8 cellular contexts compared by ENCODE assay signal in the genomic region with DNA sequence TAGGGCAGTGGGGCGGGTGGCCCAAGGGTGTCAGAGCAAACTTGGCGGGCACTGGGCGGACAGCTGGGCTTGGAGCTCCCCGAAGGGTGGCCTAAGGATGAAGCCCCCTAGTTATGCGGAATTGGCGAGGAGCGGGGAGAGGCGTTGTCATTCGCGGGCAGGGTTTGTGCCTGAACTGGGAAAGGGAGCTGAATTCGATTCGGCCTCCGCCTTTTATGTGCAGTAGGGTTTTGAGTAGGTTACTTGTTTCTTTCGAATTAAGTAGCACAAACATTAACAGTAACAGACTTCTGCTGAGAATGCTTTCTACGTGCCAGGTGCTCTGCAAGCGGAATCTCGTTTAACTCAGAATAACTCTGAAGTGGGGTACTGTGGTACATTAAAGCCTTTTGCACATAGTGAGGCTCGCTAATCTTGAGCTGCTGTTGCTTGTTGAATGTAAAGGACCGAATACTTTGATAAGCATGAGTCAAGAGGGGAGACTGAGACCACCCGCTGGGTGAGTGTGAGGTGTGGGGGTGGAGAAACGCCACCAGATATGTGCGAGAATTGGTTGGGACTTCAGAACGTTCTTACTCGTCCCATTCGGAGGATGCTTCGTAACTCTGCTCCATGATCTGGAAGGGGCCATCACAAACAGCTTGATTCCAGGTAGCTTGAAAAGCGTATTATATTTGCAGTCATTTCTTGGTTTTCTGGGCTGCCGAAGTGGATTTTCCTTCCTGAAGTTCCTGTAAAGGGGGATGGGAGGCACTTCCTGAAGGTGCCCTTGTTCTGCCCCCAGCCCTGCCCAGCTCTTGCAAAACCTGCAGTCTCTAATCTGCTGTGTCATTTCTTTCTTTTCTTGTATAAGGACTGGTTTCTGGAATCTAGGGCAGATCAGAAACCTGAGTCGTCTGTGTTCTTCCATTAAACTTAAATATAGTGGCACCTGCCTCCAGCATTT.
DNase-seq lines count a peak whose midpoint lies in the region; ATAC-seq and TF ChIP-seq lines count a peak whose summit lies in the region.

No MANE protein-coding gene starts in this region.

- peak; percentile 19 for DNase-seq in stimulated activated CD4-positive, alpha-beta T cell treated with anti-CD3 and anti-CD28 coated beads, Interleukin-4, amount 100 ng/mL, for 1 hour
- DNase-seq in stimulated activated CD4-positive, alpha-beta T cell treated with anti-CD3 and anti-CD28 coated beads, Interleukin-12 subunit alpha, Interleukin-12 subunit beta, amount 100 ng/mL, for 4 hours, result no peak
- DNase-seq in SK-N-MC (ENCODE audit: low read depth, low spot score), result no peak
- DNase-seq in nephron progenitor cell, result no peak

- H3K4me1 ChIP-seq in endocrine pancreas (ENCODE audit: control insufficient read depth, insufficient read depth, low read length), result no peaks in the 10 kb centered on the region

- ATAC-seq in GM21360 (IDR thresholded peaks at IDR 0.05; ENCODE audit: unreplicated experiment), result no peak
- ATAC-seq in HG03280 (IDR thresholded peaks at IDR 0.05; ENCODE audit: unreplicated experiment), result no peak
- no peak for ATAC-seq in HG02981 (IDR thresholded peaks at IDR 0.05; ENCODE audit: unreplicated experiment)

- peaks cover 25% of the 10 kb centered on the region for H3K36me3 Mint-ChIP-seq in nephron progenitor cell (ENCODE audit: low read depth)

- peaks cover 25% of the 10 kb centered on the region for H3K4me1 Mint-ChIP-seq in nephron progenitor cell

- no peaks in the 10 kb centered on the region for H3K9me3 Mint-ChIP-seq in nephron progenitor cell

- TF ChIP-seq CTCF in nephron progenitor cell (IDR thresholded peaks at IDR 0.05), result no peak

- H3K9ac ChIP-seq in SK-N-MC (ENCODE audit: insufficient read length) (peak overlapping the region; percentile 97), endocrine pancreas (ENCODE audit: control insufficient read depth, insufficient read depth, low read length) (peak overlapping the region; percentile 90)

- H3K9me3 ChIP-seq in SK-N-MC (ENCODE audit: low read depth, low read length) (no peaks in the 10 kb centered on the region), endocrine pancreas (ENCODE audit: control insufficient read depth, low read length) (no peaks in the 10 kb centered on the region)

- H3K36me3 ChIP-seq in SK-N-MC (ENCODE audit: insufficient read depth, low read length), result peaks cover 39% of the 10 kb centered on the region
- peaks cover 3% of the 10 kb centered on the region for H3K36me3 ChIP-seq in endocrine pancreas (ENCODE audit: control insufficient read depth, insufficient read depth, low read length)

- H3K27ac ChIP-seq in SK-N-MC, result peak overlapping the region; percentile 76; the same call in 1 of the 2 replicates

- H3K27ac Mint-ChIP-seq in nephron progenitor cell, result peak overlapping the region; percentile 99

- peak overlapping the region; percentile 99 for H3K4me3 ChIP-seq in SK-N-MC
- H3K4me3 ChIP-seq in endocrine pancreas (ENCODE audit: control insufficient read depth, insufficient read depth, low read length), result peak overlapping the region; percentile 87

- H3K4me3 Mint-ChIP-seq in nephron progenitor cell, result peak overlapping the region; percentile 99

- H3K27me3 ChIP-seq in endocrine pancreas (ENCODE audit: control insufficient read depth, insufficient read depth, low read length), result no peaks in the 10 kb centered on the region

- peaks cover 13% of the 10 kb centered on the region for H3K27me3 Mint-ChIP-seq in nephron progenitor cell (ENCODE audit: low read depth, poor library complexity)
